In the genomic region with DNA sequence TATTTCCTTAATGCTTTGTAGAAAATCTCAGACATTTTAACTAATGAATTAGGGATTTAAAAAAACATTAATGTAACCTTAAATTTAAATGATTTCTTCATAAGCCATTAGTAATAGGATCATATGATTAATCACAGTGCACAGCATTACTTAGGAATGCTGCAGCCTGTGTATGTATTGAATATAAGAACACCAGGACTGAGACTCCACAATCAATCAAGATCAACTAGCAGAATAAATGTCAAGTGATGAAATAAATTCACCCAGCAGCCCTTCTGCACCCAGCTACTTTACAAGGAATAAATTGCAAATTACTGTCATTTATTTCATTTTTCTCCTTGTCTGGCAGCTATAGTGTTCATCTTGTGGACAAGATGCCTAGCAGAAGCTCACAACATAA, we compare ENCODE assay signal across 15 cellular contexts. TPM values are rescaled to one million over a fixed set of nuclear protein-coding genes. Genes with fewer than 3 reads are reported as not detected.
DNase-seq lines count a peak whose midpoint lies in the region; ATAC-seq, FAIRE-seq and TF ChIP-seq lines count a peak whose summit lies in the region.
"Had no signal": no experiment of that assay in that cellular context is flagged by ENCODE, and none has a peak within 500 bp of the region (broad histone marks: within the 10 kb centered on the region; RNA-seq: fewer than 3 reads in every experiment).

No MANE protein-coding gene starts in this region.

- ATAC-seq in HG03025 (IDR thresholded peaks at IDR 0.05; ENCODE audit: low FRiP score, unreplicated experiment) = no peak
- ATAC-seq in stimulated activated naive B cell treated with anti-CD40 and anti-IgM and Interleukin-4, amounts not matched to agents 10 μg/mL and 1 μg/mL and 100 μg/mL, for 72 hours (replicated peaks) = no peak
- ATAC-seq: GM23338, K562 had no signal

- no peak for TF ChIP-seq CTCF in bronchial epithelial cell (IDR thresholded peaks at IDR 0.05; ENCODE audit: insufficient read depth, low read length, severe bottlenecking)
- no peak for TF ChIP-seq CTCF in neural cell (IDR thresholded peaks at IDR 0.05; ENCODE audit: poor library complexity, severe bottlenecking)

- in situ Hi-C loops in GM23248 (cut with MboI) = no loop called here

- DNase-seq in GM23248 (peak; percentile 48), NCI-H2227 treated with DMSO at 0.1 percent for 48 hours (lab: John Stamatoyannopoulos, UW) (peak; percentile 5), bronchial epithelial cell (ENCODE audit: low read depth) (peak; percentile 56), putamen (ENCODE audit: low spot score) (no peak)
- no peak for DNase-seq in stimulated activated naive B cell treated with anti-CD40 and anti-IgM and Interleukin-4, amounts not matched to agents 10 μg/mL and 1 μg/mL and 100 μg/mL, for 72 hours
- DNase-seq: MV-4-11, NCI-H146, NCI-H2081 treated with DMSO at 0.1 percent for 48 hours, NCI-H524 treated with DMSO at 0.1 percent for 48 hours, RPMI8226, SJCRH30 had no signal

- H3K9me2 ChIP-seq in GM23248 (ENCODE audit: insufficient read depth) (no peaks in the 10 kb centered on the region), neural cell (ENCODE audit: insufficient read depth, low read length) (no peaks in the 10 kb centered on the region)

- H3K9me3 Mint-ChIP-seq in stimulated activated naive B cell treated with anti-CD40 and anti-IgM and Interleukin-4, amounts not matched to agents 10 μg/mL and 1 μg/mL and 100 μg/mL, for 72 hours = no peaks in the 10 kb centered on the region
- H3K9me3 Mint-ChIP-seq: GM23338 had no signal

- H3K27ac ChIP-seq in GM23248 (no peak overlapping the region), neural cell (ENCODE audit: low read length) (peak overlapping the region; percentile 54)
- H3K27ac ChIP-seq: SJCRH30 had no signal

- no peak overlapping the region for H3K27ac Mint-ChIP-seq in stimulated activated naive B cell treated with anti-CD40 and anti-IgM and Interleukin-4, amounts not matched to agents 10 μg/mL and 1 μg/mL and 100 μg/mL, for 72 hours
- H3K27ac Mint-ChIP-seq: GM23338 had no signal

- no peaks in the 10 kb centered on the region for H3K27me3 Mint-ChIP-seq in stimulated activated naive B cell treated with anti-CD40 and anti-IgM and Interleukin-4, amounts not matched to agents 10 μg/mL and 1 μg/mL and 100 μg/mL, for 72 hours

- H2AFZ ChIP-seq in GM23248 (peak overlapping the region; percentile 49), neural cell (ENCODE audit: low read depth, low read length) (no peak overlapping the region)
- H2AFZ ChIP-seq: GM23338 had no signal

- no peak for TF ChIP-seq RAD21 in neural cell (conservative IDR thresholded peaks at IDR 0.05)

- H3K4me3 ChIP-seq in GM23248 (no peak overlapping the region), bronchial epithelial cell (ENCODE audit: low read depth, low read length) (no peak overlapping the region), neural cell (ENCODE audit: low read length) (peak overlapping the region; percentile 5)
- H3K4me3 ChIP-seq: GM23338, K562, SJCRH30 had no signal

- H3K27me3 ChIP-seq in GM23248 (replicated peaks; ENCODE audit: insufficient read depth) = no peaks in the 10 kb centered on the region
- no peaks in the 10 kb centered on the region for H3K27me3 ChIP-seq in bronchial epithelial cell (ENCODE audit: control insufficient read depth, insufficient read depth, low read length)
- H3K27me3 ChIP-seq in neural cell (ENCODE audit: insufficient read depth, low read depth, low read length) = no peaks in the 10 kb centered on the region
- H3K27me3 ChIP-seq: SJCRH30 had no signal

- H3K9me3 ChIP-seq in GM23248 (ENCODE audit: low read depth) (no peaks in the 10 kb centered on the region), neural cell (ENCODE audit: low read length) (no peaks in the 10 kb centered on the region)
- H3K9me3 ChIP-seq: SJCRH30 had no signal

- H3K4me1 Mint-ChIP-seq in stimulated activated naive B cell treated with anti-CD40 and anti-IgM and Interleukin-4, amounts not matched to agents 10 μg/mL and 1 μg/mL and 100 μg/mL, for 72 hours = no peaks in the 10 kb centered on the region

- H3K36me3 ChIP-seq in GM23248 (ENCODE audit: low read depth) = no peaks in the 10 kb centered on the region
- no peaks in the 10 kb centered on the region for H3K36me3 ChIP-seq in bronchial epithelial cell (ENCODE audit: control insufficient read depth, insufficient read depth, low read length)
- H3K36me3 ChIP-seq in neural cell (ENCODE audit: insufficient read depth, low read length) = no peaks in the 10 kb centered on the region
- H3K36me3 ChIP-seq: SJCRH30 had no signal

- TF ChIP-seq EP300 in neural cell (conservative IDR thresholded peaks at IDR 0.05; ENCODE audit: poor library complexity, severe bottlenecking) = peak; percentile 93

- H3K9ac ChIP-seq in GM23248 = no peak overlapping the region
- H3K9ac ChIP-seq in neural cell (ENCODE audit: low read length) = no peak overlapping the region

- H3K79me2 ChIP-seq in GM23248 (ENCODE audit: insufficient read depth) (no peaks in the 10 kb centered on the region), neural cell (replicated peaks; ENCODE audit: insufficient read depth, low read length) (no peaks in the 10 kb centered on the region)

- no peak for FAIRE-seq in bronchial epithelial cell (lab: Jason Lieb, UNC)
- FAIRE-seq: K562 had no signal

- H3K36me3 Mint-ChIP-seq in stimulated activated naive B cell treated with anti-CD40 and anti-IgM and Interleukin-4, amounts not matched to agents 10 μg/mL and 1 μg/mL and 100 μg/mL, for 72 hours = no peaks in the 10 kb centered on the region

- H4K20me1 ChIP-seq in GM23248 (ENCODE audit: insufficient read depth) (no peaks in the 10 kb centered on the region), neural cell (ENCODE audit: insufficient read depth) (no peaks in the 10 kb centered on the region)

- H3K4me3 Mint-ChIP-seq in stimulated activated naive B cell treated with anti-CD40 and anti-IgM and Interleukin-4, amounts not matched to agents 10 μg/mL and 1 μg/mL and 100 μg/mL, for 72 hours = no peak overlapping the region
- H3K4me3 Mint-ChIP-seq: GM23338 had no signal

- H3F3A ChIP-seq in GM23248 (ENCODE audit: insufficient read depth) (no peaks in the 10 kb centered on the region), neural cell (ENCODE audit: insufficient read depth, low read length, poor library complexity, severe bottlenecking) (no peaks in the 10 kb centered on the region)

- H3K4me2 ChIP-seq in GM23248 (ENCODE audit: unreplicated experiment) (no peak overlapping the region), neural cell (ENCODE audit: low read length) (no peak overlapping the region)
- H3K4me2 ChIP-seq: GM23338 had no signal

- peaks cover 11% of the 10 kb centered on the region for H3K4me1 ChIP-seq in GM23248 (ENCODE audit: insufficient read depth)
- H3K4me1 ChIP-seq: SJCRH30 had no signal

TF ChIP-seq in neural cell, 6 proteins besides CTCF, POLR2A, EP300 and RAD21:
- TF ChIP-seq POLR2AphosphoS5 (IDR thresholded peaks at IDR 0.05) (peak; percentile 66), EZH2 (IDR thresholded peaks at IDR 0.05; ENCODE audit: borderline replicate concordance, insufficient read depth, low read length, poor library complexity, severe bottlenecking) (no peak)

RNA-seq across cellular contexts. Expression of gene NEIL3, which starts 46.5 kb away (rescaled TPM):
- 1.5 and 2.4 TPM in 2 replicates for total RNA-seq in GM23248 (2014; rRNA removed; shearing (Covaris generic))
- polyA plus RNA-seq in GM23248 (2016; fragmentation: Nextera tagmentation; extraction: Ambion mirVana) = 3.2 and 3.7 TPM in 2 replicates
- total RNA-seq in bronchial epithelial cell = 0.53 and 0.90 TPM in 2 replicates
- polyA plus RNA-seq in neural cell = 0.15 TPM in 1 of 2 replicates, not detected in the other
- 2.2 and 3.4 TPM in 2 replicates for polyA minus RNA-seq in neural cell

Comparison
In these comparisons a context has a peak if more than half of its experiments do, and no peak if none do; other contexts are left out.
1. DNase-seq: peak in GM23248 (single experiment), NCI-H2227 treated with DMSO at 0.1 percent for 48 hours (single experiment) and bronchial epithelial cell (single experiment); none in putamen (single experiment) and stimulated activated naive B cell treated with anti-CD40 and anti-IgM and Interleukin-4, amounts not matched to agents 10 μg/mL and 1 μg/mL and 100 μg/mL, for 72 hours (single experiment).